Comparison of ENCODE assay signal across 22 cellular contexts in the genomic region with DNA sequence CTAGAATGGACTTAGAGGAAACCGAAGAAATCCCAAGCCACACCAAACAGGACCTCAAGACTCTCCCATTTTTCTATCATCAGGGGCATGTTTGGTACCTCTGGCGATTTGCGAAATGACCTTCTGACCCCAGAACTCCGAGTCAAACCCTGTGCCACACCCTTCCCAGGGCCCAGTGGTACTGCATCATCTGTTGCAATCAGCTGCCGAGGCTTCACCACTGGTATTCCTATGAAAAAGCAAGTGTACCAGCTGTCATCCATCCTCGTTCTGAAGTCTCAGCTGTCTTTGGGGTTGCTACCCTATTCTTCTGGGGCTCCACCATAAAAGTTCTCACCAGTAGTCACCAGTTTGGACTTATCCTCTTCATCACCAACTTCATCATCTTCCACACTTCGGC.
"Had no signal": no experiment of that assay in that cellular context is flagged by ENCODE, and none has a peak within 500 bp of the region (broad histone marks: within the 10 kb centered on the region; RNA-seq: fewer than 3 reads in every experiment).

No MANE protein-coding gene starts in this region.

- H3K4me3 Mint-ChIP-seq: activated B cell treated with CpG ODN at 0.5 μM for 24 hours; activated CD4-positive, alpha-beta memory T cell treated with anti-CD3 and anti-CD28 coated beads for 36 hours; activated CD4-positive, alpha-beta T cell treated with anti-CD3 and anti-CD28 coated beads, Interleukin-2, amount 10 ng/mL, durations not matched to agents 24 days and 14 days; activated naive CD4-positive, alpha-beta T cell treated with anti-CD3 and anti-CD28 coated beads, Interleukin-2, amount 10 ng/mL, durations not matched to agents 7 days and 5 days; activated T-helper 1 cell treated with anti-CD3 and anti-CD28 coated beads, Interleukin-12 subunit alpha, Interleukin-12 subunit beta, Interleukin-2, Interleukin-4 antibody, amounts not matched to agents 30 ng/mL and 10 ng/mL and 1 ng/mL, durations not matched to agents 14 hours and 24 hours and 36 hours; T-helper 1 cell treated with Interleukin-12 subunit alpha and Interleukin-12 subunit beta and Interleukin-4 antibody, amounts not matched to agents 30 μg/mL and 1 μg/mL, for 36 hours had no signal

- H3K4me1 ChIP-seq: breast epithelium had no signal

- H3K9me3 Mint-ChIP-seq: activated B cell treated with CpG ODN at 0.5 μM for 24 hours; activated CD4-positive, alpha-beta memory T cell treated with anti-CD3 and anti-CD28 coated beads for 36 hours; activated CD4-positive, alpha-beta T cell treated with anti-CD3 and anti-CD28 coated beads, Interleukin-2, amount 10 ng/mL, durations not matched to agents 24 days and 14 days; activated naive CD4-positive, alpha-beta T cell treated with anti-CD3 and anti-CD28 coated beads, Interleukin-2, amount 10 ng/mL, durations not matched to agents 7 days and 5 days; activated T-helper 1 cell treated with anti-CD3 and anti-CD28 coated beads, Interleukin-12 subunit alpha, Interleukin-12 subunit beta, Interleukin-2, Interleukin-4 antibody, amounts not matched to agents 30 ng/mL and 10 ng/mL and 1 ng/mL, durations not matched to agents 14 hours and 24 hours and 36 hours; T-helper 1 cell treated with Interleukin-12 subunit alpha and Interleukin-12 subunit beta and Interleukin-4 antibody, amounts not matched to agents 30 μg/mL and 1 μg/mL, for 36 hours had no signal

- H3K27ac Mint-ChIP-seq: activated B cell treated with CpG ODN at 0.5 μM for 24 hours; activated CD4-positive, alpha-beta memory T cell treated with anti-CD3 and anti-CD28 coated beads for 36 hours; activated CD4-positive, alpha-beta T cell treated with anti-CD3 and anti-CD28 coated beads, Interleukin-2, amount 10 ng/mL, durations not matched to agents 24 days and 14 days; activated T-helper 1 cell treated with anti-CD3 and anti-CD28 coated beads, Interleukin-12 subunit alpha, Interleukin-12 subunit beta, Interleukin-2, Interleukin-4 antibody, amounts not matched to agents 30 ng/mL and 10 ng/mL and 1 ng/mL, durations not matched to agents 14 hours and 24 hours and 36 hours; T-helper 1 cell treated with Interleukin-12 subunit alpha and Interleukin-12 subunit beta and Interleukin-4 antibody, amounts not matched to agents 30 μg/mL and 1 μg/mL, for 36 hours had no signal

- H3K9me3 ChIP-seq: breast epithelium had no signal

- H3K4me1 Mint-ChIP-seq: activated naive CD4-positive, alpha-beta T cell treated with anti-CD3 and anti-CD28 coated beads, Interleukin-2, amount 10 ng/mL, durations not matched to agents 7 days and 5 days had no signal

- H3K27me3 Mint-ChIP-seq: activated B cell treated with CpG ODN at 0.5 μM for 24 hours; activated CD4-positive, alpha-beta memory T cell treated with anti-CD3 and anti-CD28 coated beads for 36 hours; activated CD4-positive, alpha-beta T cell treated with anti-CD3 and anti-CD28 coated beads, Interleukin-2, amount 10 ng/mL, durations not matched to agents 24 days and 14 days; activated naive CD4-positive, alpha-beta T cell treated with anti-CD3 and anti-CD28 coated beads, Interleukin-2, amount 10 ng/mL, durations not matched to agents 7 days and 5 days had no signal

- H3K27me3 ChIP-seq: breast epithelium had no signal

- H3K4me2 ChIP-seq: PC-9 had no signal

- H3K27ac ChIP-seq: breast epithelium, PC-9 had no signal

- H2AFZ ChIP-seq: PC-9 had no signal

- H3K4me3 ChIP-seq: breast epithelium, PC-9 had no signal

- DNase-seq: activated B cell treated with CpG ODN at 0.5 μM for 24 hours; activated CD4-positive, alpha-beta memory T cell treated with anti-CD3 and anti-CD28 coated beads for 36 hours; activated CD4-positive, alpha-beta T cell treated with anti-CD3 and anti-CD28 coated beads for 1 hour; activated CD4-positive, alpha-beta T cell treated with anti-CD3 and anti-CD28 coated beads, Interleukin-2, amount 10 ng/mL, durations not matched to agents 24 days and 14 days; activated CD8-positive, alpha-beta memory T cell treated with anti-CD3 and anti-CD28 coated beads for 24 hours; activated gamma-delta T cell treated with Interleukin-2 at 50 U/mL for 16 hours; activated naive CD4-positive, alpha-beta T cell treated with anti-CD3 and anti-CD28 coated beads, Interleukin-2, amount 10 ng/mL, durations not matched to agents 7 days and 5 days; aorta; caudate nucleus; Karpas-422; NCI-H1105 treated with DMSO at 0.1 percent for 48 hours; NCI-H1436 treated with DMSO at 0.1 percent for 48 hours; NCI-H187; NCI-H2081; NCI-H510A treated with DMSO at 0.1 percent for 48 hours; NCI-H69; PC-9; SHP77 treated with DMSO at 0.1 percent for 48 hours; T-helper 9 cell had no signal
